ENCODE assay signal across 8 cellular contexts in the genomic region with DNA sequence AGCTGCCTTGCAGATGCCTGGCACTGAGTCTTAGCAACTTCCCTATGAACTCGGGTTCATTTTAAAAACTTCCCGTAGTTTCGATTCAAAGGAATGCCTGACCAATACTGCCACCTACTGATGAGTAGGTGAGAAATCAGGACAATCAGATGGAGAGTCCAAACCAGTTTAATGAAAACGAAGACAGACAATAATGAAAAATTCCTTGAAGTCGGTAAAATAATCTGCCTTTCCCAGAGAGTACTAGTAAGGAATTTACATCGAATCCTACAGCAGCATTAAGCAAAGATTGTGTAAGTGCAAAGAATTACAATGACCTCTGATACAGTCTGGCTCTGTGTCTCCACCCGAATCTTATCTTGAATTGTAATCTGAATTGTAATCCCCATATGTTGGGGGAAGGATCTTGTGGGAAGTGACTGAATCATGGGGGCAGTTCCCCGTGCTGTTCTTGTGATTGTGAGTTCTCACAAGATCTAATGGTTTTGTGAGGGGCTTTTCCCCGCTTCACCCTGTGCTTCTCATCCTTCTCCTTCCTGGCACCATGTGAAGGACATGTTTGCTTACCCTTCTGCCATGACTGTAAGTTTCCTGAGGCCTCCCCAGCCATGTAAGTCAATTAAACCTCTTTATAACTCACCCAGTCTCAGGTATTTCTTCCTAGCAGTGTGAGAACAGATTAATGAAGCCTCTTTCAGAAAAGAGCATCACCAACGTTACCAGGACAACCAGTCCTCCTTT.
A peak's percentile ranks its signal among the peaks of the same experiment; 100 is the strongest.
DNase-seq lines count a peak whose midpoint lies in the region; TF ChIP-seq lines count a peak whose summit lies in the region.

No MANE protein-coding gene starts in this region.

- intact Hi-C loops in activated CD4-positive, alpha-beta T cell treated with anti-CD3 and anti-CD28 coated beads, Interleukin-2, amount 10 ng/mL, durations not matched to agents 24 days and 14 days (cut with micrococcal nuclease): loop anchor here (2.0 kb wide), 1 partner anchor 77 kb away; no protein-coding TSS in a partner anchor

- H3K4me2 ChIP-seq in fibroblast of lung (ENCODE audit: extremely low read depth, insufficient read depth, low read length) (peak overlapping the region; percentile 9), neural cell (ENCODE audit: low read length) (no peak overlapping the region)

- H3F3A ChIP-seq in neural cell (ENCODE audit: insufficient read depth, low read length, poor library complexity, severe bottlenecking): no peaks in the 10 kb centered on the region

- H3K9me3 ChIP-seq in fibroblast of lung (ENCODE audit: control insufficient read depth, insufficient read depth, low read depth, low read length) (no peaks in the 10 kb centered on the region), neural cell (ENCODE audit: low read length) (no peaks in the 10 kb centered on the region)

- peaks cover 10% of the 10 kb centered on the region for H3K9me3 Mint-ChIP-seq in activated CD4-positive, alpha-beta T cell treated with anti-CD3 and anti-CD28 coated beads, Interleukin-2, amount 10 ng/mL, durations not matched to agents 24 days and 14 days

- peaks cover 9% of the 10 kb centered on the region for H3K36me3 Mint-ChIP-seq in activated CD4-positive, alpha-beta T cell treated with anti-CD3 and anti-CD28 coated beads, Interleukin-2, amount 10 ng/mL, durations not matched to agents 24 days and 14 days (ENCODE audit: low read depth)

- H3K27ac Mint-ChIP-seq in activated CD4-positive, alpha-beta T cell treated with anti-CD3 and anti-CD28 coated beads, Interleukin-2, amount 10 ng/mL, durations not matched to agents 24 days and 14 days: no peak overlapping the region

- H3K9me2 ChIP-seq in neural cell (ENCODE audit: insufficient read depth, low read length): no peaks in the 10 kb centered on the region

- peaks cover 3% of the 10 kb centered on the region for H3K4me1 Mint-ChIP-seq in activated CD4-positive, alpha-beta T cell treated with anti-CD3 and anti-CD28 coated beads, Interleukin-2, amount 10 ng/mL, durations not matched to agents 24 days and 14 days

- peak overlapping the region; percentile 60 for H2AFZ ChIP-seq in fibroblast of lung (ENCODE audit: low read length)
- no peak overlapping the region for H2AFZ ChIP-seq in neural cell (ENCODE audit: low read depth, low read length)

- H3K27me3 Mint-ChIP-seq in activated CD4-positive, alpha-beta T cell treated with anti-CD3 and anti-CD28 coated beads, Interleukin-2, amount 10 ng/mL, durations not matched to agents 24 days and 14 days: peaks cover 5% of the 10 kb centered on the region

- no peaks in the 10 kb centered on the region for H4K20me1 ChIP-seq in fibroblast of lung (ENCODE audit: control insufficient read depth, extremely low read depth, insufficient read depth, low read length)
- no peaks in the 10 kb centered on the region for H4K20me1 ChIP-seq in neural cell (ENCODE audit: insufficient read depth)

- H3K4me3 Mint-ChIP-seq in activated CD4-positive, alpha-beta T cell treated with anti-CD3 and anti-CD28 coated beads, Interleukin-2, amount 10 ng/mL, durations not matched to agents 24 days and 14 days: no peak overlapping the region

- DNase-seq in D341Med (ENCODE audit: low spot score) (peak; percentile 50), SKM-1 treated with dmso at 0.1 percent for 144 hours (lab: John Stamatoyannopoulos, UW; ENCODE audit: unreplicated experiment) (peak; percentile 62), fibroblast of lung (ENCODE audit: low read depth in 2 of 2) (peak; percentile 66 to 80), NCI-H1436 (lab: John Stamatoyannopoulos, UW) (no peak)
- DNase-seq in Jurkat, Clone E6-1 (ENCODE audit: low read depth, low spot score): peak; percentile 31
- DNase-seq in stimulated activated CD4-positive, alpha-beta T cell treated with anti-CD3 and anti-CD28 coated beads, Interleukin-1b, Interleukin-23, amount 100 ng/mL, for 48 hours: no peak
- DNase-seq in activated CD4-positive, alpha-beta T cell treated with anti-CD3 and anti-CD28 coated beads, Interleukin-2, amount 10 ng/mL, durations not matched to agents 24 days and 14 days: no peak

- no peak for TF ChIP-seq EP300 in neural cell (conservative IDR thresholded peaks at IDR 0.05; ENCODE audit: poor library complexity, severe bottlenecking)

- H3K27ac ChIP-seq in fibroblast of lung (ENCODE audit: insufficient read depth, low read length) (peak overlapping the region; percentile 21), neural cell (ENCODE audit: low read length) (no peak overlapping the region)

- H3K9ac ChIP-seq in fibroblast of lung (ENCODE audit: insufficient read depth, low read length) (no peak overlapping the region), neural cell (ENCODE audit: low read length) (no peak overlapping the region)

- H3K36me3 ChIP-seq in fibroblast of lung (ENCODE audit: control insufficient read depth, insufficient read depth, low read length) (no peaks in the 10 kb centered on the region), neural cell (ENCODE audit: insufficient read depth, low read length) (no peaks in the 10 kb centered on the region)

- TF ChIP-seq RAD21 in neural cell (conservative IDR thresholded peaks at IDR 0.05): peak; percentile 82

- no peaks in the 10 kb centered on the region for H3K79me2 ChIP-seq in fibroblast of lung (ENCODE audit: control insufficient read depth, insufficient read depth, low read length)
- H3K79me2 ChIP-seq in neural cell (replicated peaks; ENCODE audit: insufficient read depth, low read length): no peaks in the 10 kb centered on the region

- no peaks in the 10 kb centered on the region for H3K27me3 ChIP-seq in fibroblast of lung (ENCODE audit: control insufficient read depth, insufficient read depth, low read length)
- H3K27me3 ChIP-seq in neural cell (ENCODE audit: insufficient read depth, low read depth, low read length): no peaks in the 10 kb centered on the region

- no peaks in the 10 kb centered on the region for H3K4me1 ChIP-seq in fibroblast of lung (ENCODE audit: control insufficient read depth, extremely low read depth, insufficient read depth, low read length)

- H3K4me3 ChIP-seq in Jurkat, Clone E6-1 (ENCODE audit: low read length): peak overlapping the region; percentile 6
- H3K4me3 ChIP-seq in fibroblast of lung (replicated peaks in 1 of 4; ENCODE audit: control extremely low read depth in 1 of 4, insufficient read depth in 1 of 4, low read depth in 3 of 4, low read length in 4 of 4): no peak overlapping the region
- no peak overlapping the region for H3K4me3 ChIP-seq in neural cell (ENCODE audit: low read length)

- TF ChIP-seq CTCF in fibroblast of lung (conservative IDR thresholded peaks at IDR 0.05 in 1 of 2, IDR thresholded peaks at IDR 0.05 in 1 of 2; ENCODE audit: low read depth in 1 of 2, low read length in 2 of 2): peak; percentile 73 to 75
- peak; percentile 76 for TF ChIP-seq CTCF in neural cell (IDR thresholded peaks at IDR 0.05; ENCODE audit: poor library complexity, severe bottlenecking)

TF ChIP-seq in neural cell, 6 proteins besides CTCF, POLR2A, EP300 and RAD21:
- peak; percentile 74 for TF ChIP-seq SMC3 (conservative IDR thresholded peaks at IDR 0.05; ENCODE audit: poor library complexity)
- TF ChIP-seq EZH2 (IDR thresholded peaks at IDR 0.05; ENCODE audit: borderline replicate concordance, insufficient read depth, low read length, poor library complexity, severe bottlenecking): no peak

Comparison
In these comparisons a context has a peak if more than half of its experiments do, and no peak if none do; other contexts are left out.
1. DNase-seq: peak in D341Med (single experiment), Jurkat, Clone E6-1 (single experiment), SKM-1 treated with dmso at 0.1 percent for 144 hours (single experiment) and fibroblast of lung (2 of 2); none in stimulated activated CD4-positive, alpha-beta T cell treated with anti-CD3 and anti-CD28 coated beads, Interleukin-1b, Interleukin-23, amount 100 ng/mL, for 48 hours (single experiment), activated CD4-positive, alpha-beta T cell treated with anti-CD3 and anti-CD28 coated beads, Interleukin-2, amount 10 ng/mL, durations not matched to agents 24 days and 14 days (single experiment) and NCI-H1436 (single experiment).